In the genomic region with DNA sequence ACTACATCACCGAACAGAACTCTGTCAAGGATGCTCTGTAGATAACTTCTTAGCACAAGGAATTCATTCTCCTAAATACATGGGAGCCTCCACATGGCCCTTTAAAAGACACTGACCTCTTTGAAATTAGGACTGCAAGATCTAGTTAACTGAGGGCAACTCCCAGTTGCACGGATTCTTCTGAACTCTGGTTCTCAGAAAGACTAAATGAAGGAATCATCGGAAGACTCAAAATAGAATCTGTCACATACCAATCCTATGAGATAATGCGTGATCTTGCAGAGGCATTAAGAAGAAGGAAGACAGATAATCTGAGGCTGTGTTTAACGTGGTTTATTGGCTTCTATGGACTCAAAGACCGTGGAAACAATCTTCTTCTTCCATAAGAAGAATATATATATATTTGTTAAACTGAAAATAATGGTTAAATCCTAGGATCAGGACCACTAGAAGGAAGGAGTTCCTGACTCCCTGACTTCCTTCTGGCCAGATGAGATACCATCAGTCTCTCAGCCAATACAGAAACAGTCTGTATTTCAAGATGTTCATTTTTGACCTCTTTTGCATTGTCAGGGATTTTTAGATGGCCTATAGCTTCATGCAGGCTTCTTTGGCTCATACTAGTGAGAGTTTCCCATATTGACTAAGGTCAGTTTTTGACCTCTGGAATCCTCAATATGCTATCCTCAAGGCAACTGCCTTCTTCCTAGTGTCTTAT, we compare ENCODE assay signal across 19 cellular contexts. TPM values are rescaled to one million over a fixed set of nuclear protein-coding genes. Genes with fewer than 3 reads are reported as not detected.
DNase-seq lines count a peak whose midpoint lies in the region; ATAC-seq, FAIRE-seq and TF ChIP-seq lines count a peak whose summit lies in the region.
"Had no signal": no experiment of that assay in that cellular context is flagged by ENCODE, and none has a peak within 500 bp of the region (broad histone marks: within the 10 kb centered on the region; RNA-seq: fewer than 3 reads in every experiment).

No MANE protein-coding gene starts in this region.

- 47 to 48% methylated on average over 6 of the region's 6 CpGs for WGBS in testis, 2 donors

- H3K4me3 ChIP-seq in testis, result no peak overlapping the region
- H3K4me3 ChIP-seq: BLaER1 treated with 17β-estradiol and CSF1 and Interleukin-3, amounts not matched to agents 10 nM and 100 nM; ovary; SK-N-MC had no signal

- no peak overlapping the region for H3K27ac ChIP-seq in testis
- H3K27ac ChIP-seq: BLaER1 treated with 17β-estradiol and CSF1 and Interleukin-3, amounts not matched to agents 10 nM and 100 nM; HL-60; ovary; SK-N-MC had no signal

- H3K27me3 ChIP-seq in testis, result no peaks in the 10 kb centered on the region
- H3K27me3 ChIP-seq: BLaER1 treated with 17β-estradiol and CSF1 and Interleukin-3, amounts not matched to agents 10 nM and 100 nM; ovary had no signal

- H3K36me3 ChIP-seq in testis (ENCODE audit: low read depth, missing control alignments), result no peaks in the 10 kb centered on the region
- H3K36me3 ChIP-seq: BLaER1 treated with 17β-estradiol and CSF1 and Interleukin-3, amounts not matched to agents 10 nM and 100 nM; ovary had no signal

- DNase-seq in AG20443 (ENCODE audit: low spot score), result peak; percentile 68
- peak; percentile 53 for DNase-seq in RCC 7860 (ENCODE audit: low spot score)
- peak; percentile 76 for DNase-seq in fibroblast of peridontal ligament (ENCODE audit: extremely low read depth)
- peak; percentile 84 for DNase-seq in myocyte (ENCODE audit: low read depth)
- no peak for DNase-seq in SW480 (ENCODE audit: low spot score)
- DNase-seq in testis, result no peak
- DNase-seq: activated CD4-positive, alpha-beta T cell treated with anti-CD3 and anti-CD28 coated beads for 48 hours; NCI-H1092; ovary; stimulated activated CD4-positive, alpha-beta T cell treated with anti-CD3 and anti-CD28 coated beads, Interleukin-2, amount 100 ng/mL, for 24 hours had no signal

- no peaks in the 10 kb centered on the region for H3K4me1 ChIP-seq in testis
- H3K4me1 ChIP-seq: BLaER1 treated with 17β-estradiol and CSF1 and Interleukin-3, amounts not matched to agents 10 nM and 100 nM had no signal

- H3K9me3 ChIP-seq in testis, result no peaks in the 10 kb centered on the region
- H3K9me3 ChIP-seq: ovary had no signal

- ATAC-seq in GM21717 (IDR thresholded peaks at IDR 0.05; ENCODE audit: unreplicated experiment) (no peak), HG02623 (IDR thresholded peaks at IDR 0.05; ENCODE audit: unreplicated experiment) (no peak)
- ATAC-seq: activated T-helper 17 cell treated with anti-CD3 and anti-CD28 coated beads, Interleukin-2, amount 50 U/mL, for 72 hours; stimulated activated effector memory CD8-positive, alpha-beta T cell treated with anti-CD3 and anti-CD28 coated beads, Interleukin-12 subunit alpha, Interleukin-12 subunit beta, amount 100 ng/mL, for 72 hours had no signal

- no peak for FAIRE-seq in RCC 7860 (lab: Jason Lieb, UNC)
- FAIRE-seq: endothelial cell of umbilical vein, islet of Langerhans had no signal

- no peak for TF ChIP-seq POLR2A in testis (IDR thresholded peaks at IDR 0.05)

- intact Hi-C loops in testis (cut with DNase I; ENCODE audit: low total_unique reads), result no loop called here

- no peak for TF ChIP-seq CTCF in testis (IDR thresholded peaks at IDR 0.05)

RNA-seq across cellular contexts. Expression of gene TBC1D23, which starts 33.9 kb away (rescaled TPM):
- total RNA-seq in myocyte (57.4 and 59.9 TPM in 2 replicates), testis (10 to 100 TPM; 28.7 to 35.6 TPM)
- 11.9 TPM for polyA plus RNA-seq in myocyte (2012)
- 20.6 TPM for polyA plus RNA-seq in testis (ENCODE audit: insufficient read depth, low read depth, low replicate concordance)

Comparison
In these comparisons a context has a peak if more than half of its experiments do, and no peak if none do; other contexts are left out.
1. DNase-seq: peak in AG20443 (single experiment), RCC 7860 (single experiment), fibroblast of peridontal ligament (single experiment) and myocyte (single experiment); none in SW480 (single experiment) and testis (single experiment).